ENCODE assay signal across 9 cellular contexts in the genomic region with DNA sequence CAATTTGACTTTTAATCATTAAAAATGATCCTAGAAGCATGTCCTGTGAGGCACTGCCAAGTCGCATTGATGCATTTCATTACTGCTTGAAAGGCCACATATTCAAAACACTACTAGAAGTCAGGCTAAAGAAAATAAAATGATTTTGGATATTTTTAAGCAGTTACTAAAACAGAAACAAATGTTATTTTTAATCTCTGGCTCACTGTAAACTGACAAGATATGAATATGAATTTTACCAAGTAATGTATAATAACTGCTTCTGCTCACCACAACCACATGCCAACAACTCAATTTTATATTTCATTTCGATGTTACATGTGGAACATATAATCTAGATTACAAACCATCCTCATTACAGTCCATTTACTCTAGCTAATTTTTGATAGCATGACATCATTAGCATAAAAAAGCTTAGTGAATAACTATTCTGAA.
A peak's percentile ranks its signal among the peaks of the same experiment; 100 is the strongest.
DNase-seq lines count a peak whose midpoint lies in the region; ATAC-seq lines count a peak whose summit lies in the region.
"Had no signal": no experiment of that assay in that cellular context is flagged by ENCODE, and none has a peak within 500 bp of the region (broad histone marks: within the 10 kb centered on the region; RNA-seq: fewer than 3 reads in every experiment).

No MANE protein-coding gene starts in this region.

- H3K27ac Mint-ChIP-seq in T-helper 2 cell treated with Interferon-gamma antibody and Interleukin-4, amounts not matched to agents 5 μg/mL and 100 μg/mL, for 36 hours, result peak overlapping the region; percentile 95
- H3K27ac Mint-ChIP-seq in stimulated activated effector memory CD8-positive, alpha-beta T cell treated with anti-CD3 and anti-CD28 coated beads, Interleukin-12 subunit alpha, Interleukin-12 subunit beta, amount 100 ng/mL, for 72 hours, result peak overlapping the region; percentile 96
- H3K27ac Mint-ChIP-seq: neural progenitor cell had no signal

- H3K4me1 Mint-ChIP-seq in T-helper 2 cell treated with Interferon-gamma antibody and Interleukin-4, amounts not matched to agents 5 μg/mL and 100 μg/mL, for 36 hours (ENCODE audit: low read depth), result peaks cover 64% of the 10 kb centered on the region
- H3K4me1 Mint-ChIP-seq in stimulated activated effector memory CD8-positive, alpha-beta T cell treated with anti-CD3 and anti-CD28 coated beads, Interleukin-12 subunit alpha, Interleukin-12 subunit beta, amount 100 ng/mL, for 72 hours, result peaks cover 76% of the 10 kb centered on the region
- H3K4me1 Mint-ChIP-seq: neural progenitor cell had no signal

- H3K27me3 Mint-ChIP-seq in T-helper 2 cell treated with Interferon-gamma antibody and Interleukin-4, amounts not matched to agents 5 μg/mL and 100 μg/mL, for 36 hours (ENCODE audit: low read depth), result no peaks in the 10 kb centered on the region

- ATAC-seq in GM19328 (IDR thresholded peaks at IDR 0.05; ENCODE audit: unreplicated experiment) (peak; percentile 43), HG02642 (IDR thresholded peaks at IDR 0.05; ENCODE audit: poor library complexity, unreplicated experiment) (peak; percentile 55)
- peak; percentile 87 for ATAC-seq in stimulated activated effector memory CD8-positive, alpha-beta T cell treated with anti-CD3 and anti-CD28 coated beads, Interleukin-12 subunit alpha, Interleukin-12 subunit beta, amount 100 ng/mL, for 72 hours

- H3K36me3 Mint-ChIP-seq in T-helper 2 cell treated with Interferon-gamma antibody and Interleukin-4, amounts not matched to agents 5 μg/mL and 100 μg/mL, for 36 hours (ENCODE audit: low read depth), result peaks cover 44% of the 10 kb centered on the region
- peaks cover 45% of the 10 kb centered on the region for H3K36me3 Mint-ChIP-seq in stimulated activated effector memory CD8-positive, alpha-beta T cell treated with anti-CD3 and anti-CD28 coated beads, Interleukin-12 subunit alpha, Interleukin-12 subunit beta, amount 100 ng/mL, for 72 hours
- H3K36me3 Mint-ChIP-seq: neural progenitor cell had no signal

- H3K4me3 Mint-ChIP-seq in T-helper 2 cell treated with Interferon-gamma antibody and Interleukin-4, amounts not matched to agents 5 μg/mL and 100 μg/mL, for 36 hours, result peak overlapping the region; percentile 70
- peak overlapping the region; percentile 72 for H3K4me3 Mint-ChIP-seq in stimulated activated effector memory CD8-positive, alpha-beta T cell treated with anti-CD3 and anti-CD28 coated beads, Interleukin-12 subunit alpha, Interleukin-12 subunit beta, amount 100 ng/mL, for 72 hours
- H3K4me3 Mint-ChIP-seq: neural progenitor cell had no signal

- peaks cover 5% of the 10 kb centered on the region for H3K9me3 Mint-ChIP-seq in T-helper 2 cell treated with Interferon-gamma antibody and Interleukin-4, amounts not matched to agents 5 μg/mL and 100 μg/mL, for 36 hours
- H3K9me3 Mint-ChIP-seq in stimulated activated effector memory CD8-positive, alpha-beta T cell treated with anti-CD3 and anti-CD28 coated beads, Interleukin-12 subunit alpha, Interleukin-12 subunit beta, amount 100 ng/mL, for 72 hours, result no peaks in the 10 kb centered on the region
- H3K9me3 Mint-ChIP-seq: neural progenitor cell had no signal

- no peak for DNase-seq in T-helper 2 cell treated with Interferon-gamma antibody and Interleukin-4, amounts not matched to agents 5 μg/mL and 100 μg/mL, for 36 hours (ENCODE audit: low spot score)
- no peak for DNase-seq in stimulated activated effector memory CD8-positive, alpha-beta T cell treated with anti-CD3 and anti-CD28 coated beads, Interleukin-12 subunit alpha, Interleukin-12 subunit beta, amount 100 ng/mL, for 72 hours (ENCODE audit: low spot score in 2 of 2)
- DNase-seq in midbrain (lab: John Stamatoyannopoulos, UW) (no peak), OCI-M1 (lab: John Stamatoyannopoulos, UW) (no peak), middle frontal gyrus (ENCODE audit: extremely low spot score, low spot score) (no peak)
- DNase-seq: NCI-H1417 had no signal
